In genomic region chr7:29116801-29117200, GRCh38 we compare ENCODE assay signal across 24 cellular contexts. TPM values are rescaled to one million over a fixed set of nuclear protein-coding genes. Genes with fewer than 3 reads are reported as not detected.
"Had no signal": no experiment of that assay in that cellular context is flagged by ENCODE, and none has a peak within 500 bp of the region (broad histone marks: within the 10 kb centered on the region; RNA-seq: fewer than 3 reads in every experiment).

No MANE protein-coding gene starts in this region.

- H3K9me3 Mint-ChIP-seq: activated CD8-positive, alpha-beta T cell treated with anti-CD3 and anti-CD28 coated beads for 36 hours; activated naive CD8-positive, alpha-beta T cell treated with anti-CD3 and anti-CD28 coated beads, Interleukin-2, amount 50 U/mL, for 24 hours; activated T-helper 1 cell treated with anti-CD3 and anti-CD28 coated beads, Interleukin-12 subunit alpha, Interleukin-12 subunit beta, Interleukin-2, Interleukin-4 antibody, amounts not matched to agents 30 ng/mL and 10 ng/mL and 1 ng/mL, durations not matched to agents 14 hours and 24 hours and 36 hours; dendritic cell treated with granulocyte-macrophage colony-stimulating factor and Interleukin-4, amounts not matched to agents 40 ng/mL and 50 ng/mL, for 4 days; memory B cell; nephron had no signal

- H3K36me3 Mint-ChIP-seq: activated CD8-positive, alpha-beta memory T cell treated with anti-CD3 and anti-CD28 coated beads, Interleukin-2, amount 10 ng/mL, durations not matched to agents 7 days and 5 days; memory B cell had no signal

- H3K4me3 ChIP-seq: cardiac muscle cell, ovary, prostate gland, upper lobe of left lung had no signal

- H3K4me1 ChIP-seq: prostate gland had no signal

- H3K27me3 Mint-ChIP-seq: dendritic cell treated with granulocyte-macrophage colony-stimulating factor and Interleukin-4, amounts not matched to agents 40 ng/mL and 50 ng/mL, for 4 days had no signal

- H3K27me3 ChIP-seq: cardiac muscle cell, ovary, upper lobe of left lung had no signal

- H3K4me3 Mint-ChIP-seq: activated CD8-positive, alpha-beta memory T cell treated with anti-CD3 and anti-CD28 coated beads, Interleukin-2, amount 10 ng/mL, durations not matched to agents 7 days and 5 days; activated CD8-positive, alpha-beta T cell treated with anti-CD3 and anti-CD28 coated beads for 36 hours; activated naive CD8-positive, alpha-beta T cell treated with anti-CD3 and anti-CD28 coated beads, Interleukin-2, amount 50 U/mL, for 24 hours; activated T-helper 1 cell treated with anti-CD3 and anti-CD28 coated beads, Interleukin-12 subunit alpha, Interleukin-12 subunit beta, Interleukin-2, Interleukin-4 antibody, amounts not matched to agents 30 ng/mL and 10 ng/mL and 1 ng/mL, durations not matched to agents 14 hours and 24 hours and 36 hours; dendritic cell treated with granulocyte-macrophage colony-stimulating factor and Interleukin-4, amounts not matched to agents 40 ng/mL and 50 ng/mL, for 4 days; memory B cell; nephron had no signal

- DNase-seq: activated CD4-positive, alpha-beta T cell treated with anti-CD3 and anti-CD28 coated beads for 48 hours; activated CD4-positive, CD25-positive, alpha-beta regulatory T cell; activated CD8-positive, alpha-beta memory T cell treated with anti-CD3 and anti-CD28 coated beads, Interleukin-2, amount 10 ng/mL, durations not matched to agents 7 days and 5 days; activated CD8-positive, alpha-beta T cell treated with anti-CD3 and anti-CD28 coated beads for 36 hours; activated gamma-delta T cell; activated naive CD4-positive, alpha-beta T cell treated with anti-CD3 and anti-CD28 coated beads, Interleukin-2, amount 50 U/mL, for 16 hours; activated naive CD8-positive, alpha-beta T cell treated with anti-CD3 and anti-CD28 coated beads, Interleukin-2, amount 50 U/mL, for 24 hours; activated T-cell treated with anti-CD3 and anti-CD28 coated beads for 4 hours; effector CD8-positive, alpha-beta T cell; head of caudate nucleus; islet precursor cell; left cardiac atrium; ovary; stimulated activated CD4-positive, alpha-beta T cell treated with anti-CD3 and anti-CD28 coated beads, Interleukin-4, amount 100 ng/mL, for 4 hours; stimulated activated naive CD8-positive, alpha-beta T cell treated with anti-CD3 and anti-CD28 coated beads, Interleukin-15, Interleukin-2, amounts not matched to agents 100 U/mL and 50 U/mL, for 24 hours; T-helper 9 cell; upper lobe of left lung had no signal

- H3K27ac ChIP-seq: cardiac muscle cell, neutrophil, ovary, prostate gland, upper lobe of left lung had no signal

- H3K27ac Mint-ChIP-seq: activated CD8-positive, alpha-beta memory T cell treated with anti-CD3 and anti-CD28 coated beads, Interleukin-2, amount 10 ng/mL, durations not matched to agents 7 days and 5 days; activated CD8-positive, alpha-beta T cell treated with anti-CD3 and anti-CD28 coated beads for 36 hours; activated naive CD8-positive, alpha-beta T cell treated with anti-CD3 and anti-CD28 coated beads, Interleukin-2, amount 50 U/mL, for 24 hours; activated T-helper 1 cell treated with anti-CD3 and anti-CD28 coated beads, Interleukin-12 subunit alpha, Interleukin-12 subunit beta, Interleukin-2, Interleukin-4 antibody, amounts not matched to agents 30 ng/mL and 10 ng/mL and 1 ng/mL, durations not matched to agents 14 hours and 24 hours and 36 hours; dendritic cell treated with granulocyte-macrophage colony-stimulating factor and Interleukin-4, amounts not matched to agents 40 ng/mL and 50 ng/mL, for 4 days; memory B cell had no signal

- H3K36me3 ChIP-seq: cardiac muscle cell, neutrophil, ovary, prostate gland, upper lobe of left lung had no signal

- H3K9me3 ChIP-seq: neutrophil, ovary, prostate gland, upper lobe of left lung had no signal

RNA-seq across cellular contexts. Expression of gene CPVL, which starts 29.5 kb away (rescaled TPM):
- total RNA-seq: activated CD8-positive, alpha-beta T cell treated with anti-CD3 and anti-CD28 coated beads for 36 hours; activated T-helper 1 cell treated with anti-CD3 and anti-CD28 coated beads, Interleukin-12 subunit alpha, Interleukin-12 subunit beta, Interleukin-2, Interleukin-4 antibody, amounts not matched to agents 30 ng/mL and 10 ng/mL and 1 ng/mL, durations not matched to agents 14 hours and 24 hours and 36 hours had no signal
